In the genomic region with DNA sequence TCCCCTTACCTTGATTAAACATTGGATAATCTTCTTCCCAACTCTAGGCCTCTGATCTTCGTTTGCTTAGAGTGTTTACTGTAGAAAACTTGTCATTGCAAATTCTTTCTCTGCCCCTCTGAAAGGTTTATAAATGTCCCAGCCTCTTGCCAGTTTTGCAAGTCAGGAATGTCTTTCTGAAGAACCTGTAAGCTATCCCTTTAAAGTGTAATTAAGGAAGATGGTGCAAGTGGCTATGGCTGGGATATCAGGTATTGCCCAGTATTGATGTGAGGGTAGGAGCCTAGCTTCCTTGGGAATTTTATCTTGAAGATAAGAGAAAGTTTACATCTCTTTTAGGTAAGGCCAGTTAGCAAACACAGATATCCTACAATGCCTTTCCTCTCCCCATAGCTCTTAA, we compare ENCODE assay signal across 24 cellular contexts.
"Had no signal": no experiment of that assay in that cellular context is flagged by ENCODE, and none has a peak within 500 bp of the region (broad histone marks: within the 10 kb centered on the region; RNA-seq: fewer than 3 reads in every experiment).

No MANE protein-coding gene starts in this region.

- ATAC-seq: activated naive CD4-positive, alpha-beta T cell treated with anti-CD3 and anti-CD28 coated beads, Interleukin-2, amount 50 U/mL, for 72 hours; activated T-cell treated with anti-CD3 and anti-CD28 coated beads, Interleukin-2, amount 50 U/mL, for 72 hours; body of pancreas; esophagus mucosa had no signal

- H3K4me1 Mint-ChIP-seq: activated CD4-positive, alpha-beta memory T cell treated with anti-CD3 and anti-CD28 coated beads, Interleukin-2, amount 10 ng/mL, durations not matched to agents 7 days and 5 days; activated CD4-positive, alpha-beta T cell treated with anti-CD3 and anti-CD28 coated beads, Interleukin-2, amount 10 ng/mL, durations not matched to agents 7 days and 5 days; activated naive CD4-positive, alpha-beta T cell treated with anti-CD3 and anti-CD28 coated beads, Interleukin-2, amount 10 ng/mL, durations not matched to agents 7 days and 5 days; activated naive CD8-positive, alpha-beta T cell treated with anti-CD3 and anti-CD28 coated beads, Interleukin-2, amount 10 ng/mL, durations not matched to agents 7 days and 5 days had no signal

- H3K27me3 ChIP-seq: body of pancreas, colonic mucosa had no signal

- H3K36me3 Mint-ChIP-seq: activated naive CD4-positive, alpha-beta T cell treated with anti-CD3 and anti-CD28 coated beads, Interleukin-2, amount 10 ng/mL, durations not matched to agents 7 days and 5 days; activated naive CD4-positive, alpha-beta T cell treated with anti-CD3 and anti-CD28 coated beads, Interleukin-2, amount 50 U/mL, for 72 hours; activated naive CD8-positive, alpha-beta T cell treated with anti-CD3 and anti-CD28 coated beads, Interleukin-2, amount 10 ng/mL, durations not matched to agents 7 days and 5 days had no signal

- H3K4me3 Mint-ChIP-seq: activated CD4-positive, alpha-beta memory T cell treated with anti-CD3 and anti-CD28 coated beads, Interleukin-2, amount 10 ng/mL, durations not matched to agents 7 days and 5 days; activated CD4-positive, alpha-beta T cell treated with anti-CD3 and anti-CD28 coated beads, Interleukin-2, amount 10 ng/mL, durations not matched to agents 7 days and 5 days; activated naive CD4-positive, alpha-beta T cell treated with anti-CD3 and anti-CD28 coated beads, Interleukin-2, amount 10 ng/mL, durations not matched to agents 7 days and 5 days; activated naive CD8-positive, alpha-beta T cell treated with anti-CD3 and anti-CD28 coated beads, Interleukin-2, amount 10 ng/mL, durations not matched to agents 7 days and 5 days; activated T-cell treated with anti-CD3 and anti-CD28 coated beads, Interleukin-2, amount 50 U/mL, for 24 hours; activated T-cell treated with anti-CD3 and anti-CD28 coated beads, Interleukin-2, amount 50 U/mL, for 72 hours had no signal

- H3K27ac Mint-ChIP-seq: activated CD4-positive, alpha-beta memory T cell treated with anti-CD3 and anti-CD28 coated beads, Interleukin-2, amount 10 ng/mL, durations not matched to agents 7 days and 5 days; activated CD4-positive, alpha-beta T cell treated with anti-CD3 and anti-CD28 coated beads, Interleukin-2, amount 10 ng/mL, durations not matched to agents 7 days and 5 days; activated naive CD4-positive, alpha-beta T cell treated with anti-CD3 and anti-CD28 coated beads, Interleukin-2, amount 10 ng/mL, durations not matched to agents 7 days and 5 days; activated naive CD4-positive, alpha-beta T cell treated with anti-CD3 and anti-CD28 coated beads, Interleukin-2, amount 50 U/mL, for 72 hours; activated naive CD8-positive, alpha-beta T cell treated with anti-CD3 and anti-CD28 coated beads, Interleukin-2, amount 10 ng/mL, durations not matched to agents 7 days and 5 days; activated T-cell treated with anti-CD3 and anti-CD28 coated beads, Interleukin-2, amount 50 U/mL, for 24 hours; activated T-cell treated with anti-CD3 and anti-CD28 coated beads, Interleukin-2, amount 50 U/mL, for 72 hours had no signal

- H3K27me3 Mint-ChIP-seq: activated CD4-positive, alpha-beta memory T cell treated with anti-CD3 and anti-CD28 coated beads, Interleukin-2, amount 10 ng/mL, durations not matched to agents 7 days and 5 days; activated CD4-positive, alpha-beta T cell treated with anti-CD3 and anti-CD28 coated beads, Interleukin-2, amount 10 ng/mL, durations not matched to agents 7 days and 5 days; activated naive CD4-positive, alpha-beta T cell treated with anti-CD3 and anti-CD28 coated beads, Interleukin-2, amount 10 ng/mL, durations not matched to agents 7 days and 5 days; activated naive CD8-positive, alpha-beta T cell treated with anti-CD3 and anti-CD28 coated beads, Interleukin-2, amount 10 ng/mL, durations not matched to agents 7 days and 5 days; activated T-cell treated with anti-CD3 and anti-CD28 coated beads, Interleukin-2, amount 50 U/mL, for 24 hours had no signal

- H3K9me3 ChIP-seq: body of pancreas, colonic mucosa had no signal

- H3K4me3 ChIP-seq: body of pancreas, colonic mucosa had no signal

- H3K9me3 Mint-ChIP-seq: activated CD4-positive, alpha-beta memory T cell treated with anti-CD3 and anti-CD28 coated beads, Interleukin-2, amount 10 ng/mL, durations not matched to agents 7 days and 5 days; activated CD4-positive, alpha-beta T cell treated with anti-CD3 and anti-CD28 coated beads, Interleukin-2, amount 10 ng/mL, durations not matched to agents 7 days and 5 days; activated naive CD4-positive, alpha-beta T cell treated with anti-CD3 and anti-CD28 coated beads, Interleukin-2, amount 10 ng/mL, durations not matched to agents 7 days and 5 days; activated naive CD4-positive, alpha-beta T cell treated with anti-CD3 and anti-CD28 coated beads, Interleukin-2, amount 50 U/mL, for 72 hours; activated T-cell treated with anti-CD3 and anti-CD28 coated beads, Interleukin-2, amount 50 U/mL, for 24 hours had no signal

- H3K36me3 ChIP-seq: colonic mucosa had no signal

- H3K27ac ChIP-seq: body of pancreas, colonic mucosa had no signal

- DNase-seq: activated CD4-positive, alpha-beta memory T cell treated with anti-CD3 and anti-CD28 coated beads, Interleukin-2, amount 10 ng/mL, durations not matched to agents 7 days and 5 days; activated CD4-positive, alpha-beta T cell treated with anti-CD3 and anti-CD28 coated beads for 1 hour; activated CD4-positive, alpha-beta T cell treated with anti-CD3 and anti-CD28 coated beads for 4 hours; activated CD4-positive, alpha-beta T cell treated with anti-CD3 and anti-CD28 coated beads, Interleukin-2, amount 10 ng/mL, durations not matched to agents 7 days and 5 days; activated CD4-positive, alpha-beta T cell treated with anti-CD3 and anti-CD28 coated beads, Interleukin-2, amount 50 U/mL, for 4 hours; activated CD8-positive, alpha-beta memory T cell treated with anti-CD3 and anti-CD28 coated beads, Interleukin-2, amount 50 U/mL, for 48 hours; activated gamma-delta T cell; activated naive CD4-positive, alpha-beta T cell; activated naive CD4-positive, alpha-beta T cell treated with anti-CD3 and anti-CD28 coated beads, Interleukin-2, amount 10 ng/mL, durations not matched to agents 7 days and 5 days; activated naive CD8-positive, alpha-beta T cell treated with anti-CD3 and anti-CD28 coated beads, Interleukin-2, amount 10 ng/mL, durations not matched to agents 7 days and 5 days; activated T-cell treated with anti-CD3 and anti-CD28 coated beads for 4 hours; activated T-cell treated with anti-CD3 and anti-CD28 coated beads, Interleukin-2, amount 50 U/mL, for 24 hours; activated T-cell treated with anti-CD3 and anti-CD28 coated beads, Interleukin-2, amount 50 U/mL, for 72 hours; anterior cingulate cortex; body of pancreas; central memory CD4-positive, alpha-beta T cell; cerebellar nuclear complex; colonic mucosa; effector CD8-positive, alpha-beta T cell; foreskin fibroblast; head of caudate nucleus; T-helper 2 cell had no signal

- H3K4me1 ChIP-seq: body of pancreas, colonic mucosa had no signal
